In the genomic region with DNA sequence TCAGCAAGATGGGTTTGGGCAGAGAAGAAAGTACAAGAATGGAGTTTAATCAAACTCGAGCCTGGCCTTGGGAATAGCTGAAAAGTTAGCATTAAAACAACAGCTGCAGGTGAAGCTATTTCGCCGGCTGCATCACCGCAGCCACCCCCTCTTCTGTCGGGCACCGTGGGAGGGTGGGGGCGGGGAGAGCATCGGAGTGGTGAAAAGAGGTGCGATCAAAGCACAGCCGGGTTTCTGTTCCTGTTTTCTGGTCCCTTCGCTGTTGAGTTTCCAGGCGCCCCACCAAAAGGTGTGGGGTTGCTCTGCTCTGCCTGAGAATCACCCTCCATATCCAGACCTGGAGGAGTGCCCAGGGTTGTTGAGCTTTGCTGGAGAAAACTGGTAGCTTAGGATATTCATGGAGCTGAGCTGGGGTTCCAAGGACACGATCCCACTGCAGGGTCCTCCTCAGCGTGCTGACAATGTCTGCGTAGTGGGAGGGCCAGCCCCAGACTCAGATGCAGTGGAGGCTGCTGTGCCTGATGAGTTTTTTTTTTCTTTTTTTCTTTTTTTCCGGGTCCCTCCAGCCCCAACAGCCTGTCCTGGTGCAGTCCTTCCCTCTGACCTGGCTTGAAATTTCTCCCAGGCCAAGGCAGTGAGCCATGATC, we compare ENCODE assay signal across 1 cellular context.
A peak's percentile ranks its signal among the peaks of the same experiment; 100 is the strongest.
TF ChIP-seq lines count a peak whose summit lies in the region.

No MANE protein-coding gene starts in this region.

TF ChIP-seq in GM12878, 131 proteins besides CTCF, POLR2A, EP300 and RAD21 (continued from another document):
- peak; percentile 95 for TF ChIP-seq TCF12 (IDR thresholded peaks at IDR 0.05; ENCODE audit: low read depth, low read length)
- no peak for TF ChIP-seq JUND (IDR thresholded peaks at IDR 0.05; ENCODE audit: low read depth, low read length)
- TF ChIP-seq IRF4 (IDR thresholded peaks at IDR 0.05; ENCODE audit: low read depth, low read length), result peak; percentile 94
- no peak for TF ChIP-seq MYB (IDR thresholded peaks at IDR 0.05; ENCODE audit: borderline replicate concordance, low read depth, low read length)
- TF ChIP-seq, protein P1, sequence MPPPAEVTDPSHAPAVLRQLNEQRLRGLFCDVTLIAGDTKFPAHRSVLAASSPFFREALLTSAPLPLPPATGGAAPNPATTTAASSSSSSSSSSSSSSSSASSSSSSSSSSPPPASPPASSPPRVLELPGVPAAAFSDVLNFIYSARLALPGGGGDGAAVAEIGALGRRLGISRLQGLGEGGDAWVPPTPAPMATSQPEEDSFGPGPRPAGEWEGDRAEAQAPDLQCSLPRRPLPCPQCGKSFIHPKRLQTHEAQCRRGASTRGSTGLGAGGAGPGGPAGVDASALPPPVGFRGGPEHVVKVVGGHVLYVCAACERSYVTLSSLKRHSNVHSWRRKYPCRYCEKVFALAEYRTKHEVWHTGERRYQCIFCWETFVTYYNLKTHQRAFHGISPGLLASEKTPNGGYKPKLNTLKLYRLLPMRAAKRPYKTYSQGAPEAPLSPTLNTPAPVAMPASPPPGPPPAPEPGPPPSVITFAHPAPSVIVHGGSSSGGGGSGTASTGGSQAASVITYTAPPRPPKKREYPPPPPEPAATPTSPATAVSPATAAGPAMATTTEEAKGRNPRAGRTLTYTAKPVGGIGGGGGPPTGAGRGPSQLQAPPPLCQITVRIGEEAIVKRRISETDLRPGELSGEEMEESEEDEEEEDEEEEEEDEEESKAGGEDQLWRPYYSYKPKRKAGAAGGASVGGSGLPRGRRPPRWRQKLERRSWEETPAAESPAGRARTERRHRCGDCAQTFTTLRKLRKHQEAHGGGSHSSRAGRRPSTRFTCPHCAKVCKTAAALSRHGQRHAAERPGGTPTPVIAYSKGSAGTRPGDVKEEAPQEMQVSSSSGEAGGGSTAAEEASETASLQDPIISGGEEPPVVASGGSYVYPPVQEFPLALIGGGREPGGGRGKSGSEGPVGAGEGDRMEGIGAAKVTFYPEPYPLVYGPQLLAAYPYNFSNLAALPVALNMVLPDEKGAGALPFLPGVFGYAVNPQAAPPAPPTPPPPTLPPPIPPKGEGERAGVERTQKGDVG (CRISPR knock-in tag; IDR thresholded peaks at IDR 0.05), result no peak
- TF ChIP-seq SREBF1 (IDR thresholded peaks at IDR 0.05; ENCODE audit: low read length), result no peak
- TF ChIP-seq HDGF (IDR thresholded peaks at IDR 0.05), result no peak
- TF ChIP-seq, protein P2, sequence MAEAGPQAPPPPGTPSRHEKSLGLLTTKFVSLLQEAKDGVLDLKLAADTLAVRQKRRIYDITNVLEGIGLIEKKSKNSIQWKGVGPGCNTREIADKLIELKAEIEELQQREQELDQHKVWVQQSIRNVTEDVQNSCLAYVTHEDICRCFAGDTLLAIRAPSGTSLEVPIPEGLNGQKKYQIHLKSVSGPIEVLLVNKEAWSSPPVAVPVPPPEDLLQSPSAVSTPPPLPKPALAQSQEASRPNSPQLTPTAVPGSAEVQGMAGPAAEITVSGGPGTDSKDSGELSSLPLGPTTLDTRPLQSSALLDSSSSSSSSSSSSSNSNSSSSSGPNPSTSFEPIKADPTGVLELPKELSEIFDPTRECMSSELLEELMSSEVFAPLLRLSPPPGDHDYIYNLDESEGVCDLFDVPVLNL (IDR thresholded peaks at IDR 0.05; ENCODE audit: low read depth, low read length), result no peak
- TF ChIP-seq, protein P3, sequence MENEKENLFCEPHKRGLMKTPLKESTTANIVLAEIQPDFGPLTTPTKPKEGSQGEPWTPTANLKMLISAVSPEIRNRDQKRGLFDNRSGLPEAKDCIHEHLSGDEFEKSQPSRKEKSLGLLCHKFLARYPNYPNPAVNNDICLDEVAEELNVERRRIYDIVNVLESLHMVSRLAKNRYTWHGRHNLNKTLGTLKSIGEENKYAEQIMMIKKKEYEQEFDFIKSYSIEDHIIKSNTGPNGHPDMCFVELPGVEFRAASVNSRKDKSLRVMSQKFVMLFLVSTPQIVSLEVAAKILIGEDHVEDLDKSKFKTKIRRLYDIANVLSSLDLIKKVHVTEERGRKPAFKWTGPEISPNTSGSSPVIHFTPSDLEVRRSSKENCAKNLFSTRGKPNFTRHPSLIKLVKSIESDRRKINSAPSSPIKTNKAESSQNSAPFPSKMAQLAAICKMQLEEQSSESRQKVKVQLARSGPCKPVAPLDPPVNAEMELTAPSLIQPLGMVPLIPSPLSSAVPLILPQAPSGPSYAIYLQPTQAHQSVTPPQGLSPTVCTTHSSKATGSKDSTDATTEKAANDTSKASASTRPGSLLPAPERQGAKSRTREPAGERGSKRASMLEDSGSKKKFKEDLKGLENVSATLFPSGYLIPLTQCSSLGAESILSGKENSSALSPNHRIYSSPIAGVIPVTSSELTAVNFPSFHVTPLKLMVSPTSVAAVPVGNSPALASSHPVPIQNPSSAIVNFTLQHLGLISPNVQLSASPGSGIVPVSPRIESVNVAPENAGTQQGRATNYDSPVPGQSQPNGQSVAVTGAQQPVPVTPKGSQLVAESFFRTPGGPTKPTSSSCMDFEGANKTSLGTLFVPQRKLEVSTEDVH (IDR thresholded peaks at IDR 0.05; ENCODE audit: low read depth, partially characterized antibody), result no peak
- no peak for TF ChIP-seq ESRRA (IDR thresholded peaks at IDR 0.05; ENCODE audit: low read length)
- 0 out of 2 replicates have a peak, but pooled peaks have one; percentile 36 for TF ChIP-seq BACH1 (IDR thresholded peaks at IDR 0.05; ENCODE audit: borderline replicate concordance)
- peak; percentile 96 for TF ChIP-seq TCF7 (IDR thresholded peaks at IDR 0.05; ENCODE audit: borderline replicate concordance)
- TF ChIP-seq, protein P4, sequence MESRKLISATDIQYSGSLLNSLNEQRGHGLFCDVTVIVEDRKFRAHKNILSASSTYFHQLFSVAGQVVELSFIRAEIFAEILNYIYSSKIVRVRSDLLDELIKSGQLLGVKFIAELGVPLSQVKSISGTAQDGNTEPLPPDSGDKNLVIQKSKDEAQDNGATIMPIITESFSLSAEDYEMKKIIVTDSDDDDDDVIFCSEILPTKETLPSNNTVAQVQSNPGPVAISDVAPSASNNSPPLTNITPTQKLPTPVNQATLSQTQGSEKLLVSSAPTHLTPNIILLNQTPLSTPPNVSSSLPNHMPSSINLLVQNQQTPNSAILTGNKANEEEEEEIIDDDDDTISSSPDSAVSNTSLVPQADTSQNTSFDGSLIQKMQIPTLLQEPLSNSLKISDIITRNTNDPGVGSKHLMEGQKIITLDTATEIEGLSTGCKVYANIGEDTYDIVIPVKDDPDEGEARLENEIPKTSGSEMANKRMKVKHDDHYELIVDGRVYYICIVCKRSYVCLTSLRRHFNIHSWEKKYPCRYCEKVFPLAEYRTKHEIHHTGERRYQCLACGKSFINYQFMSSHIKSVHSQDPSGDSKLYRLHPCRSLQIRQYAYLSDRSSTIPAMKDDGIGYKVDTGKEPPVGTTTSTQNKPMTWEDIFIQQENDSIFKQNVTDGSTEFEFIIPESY (IDR thresholded peaks at IDR 0.05), result no peak
- no peak for TF ChIP-seq ZNF207 (IDR thresholded peaks at IDR 0.05; ENCODE audit: borderline replicate concordance)
TF ChIP-seq in GM12878: peak in this region for 32.
